In the genomic region with DNA sequence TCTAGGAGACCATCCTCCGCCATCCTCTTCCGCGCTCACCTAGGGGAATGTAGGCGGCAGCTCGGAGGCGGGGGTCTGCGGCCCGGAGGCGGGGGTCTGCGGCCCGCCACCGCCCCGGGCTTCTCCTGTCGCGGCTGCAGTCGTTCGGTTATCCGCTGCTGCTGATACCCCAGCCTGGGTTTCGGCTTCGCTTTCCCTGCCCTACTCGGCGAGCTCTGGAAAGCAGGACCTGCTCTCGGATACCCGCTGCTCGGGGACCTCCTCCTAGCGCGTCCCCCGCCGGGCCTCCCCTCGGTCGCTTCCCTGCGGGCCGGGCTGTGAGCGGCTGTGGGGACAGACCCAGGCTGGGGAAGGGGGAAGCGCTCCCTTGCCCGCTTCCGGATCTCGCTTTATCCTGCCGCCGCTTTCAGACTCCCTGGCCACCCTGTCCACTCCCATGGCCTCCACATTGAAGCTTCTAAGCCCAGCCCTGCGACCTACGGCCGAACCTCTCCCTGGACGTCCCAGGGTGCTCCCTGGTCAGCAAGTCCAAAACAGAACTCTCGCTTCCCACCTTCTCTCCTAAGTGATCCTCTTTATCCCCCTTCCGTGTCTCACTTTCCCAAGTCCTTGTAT, we compare ENCODE assay signal across 8 cellular contexts. TPM values are rescaled to one million over a fixed set of nuclear protein-coding genes. Genes with fewer than 3 reads are reported as not detected.
DNase-seq lines count a peak whose midpoint lies in the region; ATAC-seq and TF ChIP-seq lines count a peak whose summit lies in the region.

No MANE protein-coding gene starts in this region.

- H3K9ac ChIP-seq in HUES64 (ENCODE audit: low read depth, low read length): peak overlapping the region; percentile 71

- H3K4me3 ChIP-seq in HUES64 (ENCODE audit: low read length) (peak overlapping the region; percentile 91), adrenal gland (peak overlapping the region in 3 of 4 donors; percentile 51 to 94 (median 91))

- H3K9me3 ChIP-seq in HUES64 (ENCODE audit: insufficient read depth, low read depth, low read length) (no peaks in the 10 kb centered on the region), adrenal gland (replicated peaks in 1 of 3) (no peaks in the 10 kb centered on the region)

- DNase-seq in AG08396 (ENCODE audit: low spot score) (peak; percentile 12), adrenal gland (peak; percentile 22 to 53 (median 35)), iPS-NIHi7 (ENCODE audit: extremely low spot score) (peak; percentile 36), AML-193 (lab: John Stamatoyannopoulos, UW) (no peak)
- DNase-seq in stimulated activated CD4-positive, alpha-beta T cell treated with anti-CD3 and anti-CD28 coated beads, Interleukin-4, amount 100 ng/mL, for 24 hours: peak; percentile 7

- H3K27ac ChIP-seq in HUES64 (ENCODE audit: low read depth, low read length) (no peak overlapping the region; the same call in 1 of the 2 replicates), adrenal gland (peak overlapping the region in 3 of 5 donors; percentile 50 to 53 (median 52))

- H3K36me3 ChIP-seq in HUES64 (ENCODE audit: insufficient read depth, low read length) (peaks cover 9% of the 10 kb centered on the region; the same call in 1 of the 2 replicates), adrenal gland (replicated peaks in 1 of 2) (no peaks in the 10 kb centered on the region)

- TF ChIP-seq POLR2A in adrenal gland (IDR thresholded peaks at IDR 0.05): no peak

- under 1% methylated on average over 45 of the region's 46 CpGs for WGBS in HUES64
- WGBS in adrenal gland, 4 donors: 5 to 10% (median 7%) methylated on average over 16 to 46 of the region's 46 CpGs

- ATAC-seq in esophagus mucosa (no peak), GM19463 (IDR thresholded peaks at IDR 0.05; ENCODE audit: unreplicated experiment) (no peak)

- no peak for TF ChIP-seq CTCF in adrenal gland (IDR thresholded peaks at IDR 0.05)

- peaks cover 10% of the 10 kb centered on the region for H3K4me1 ChIP-seq in HUES64 (ENCODE audit: insufficient read depth, low read length)
- H3K4me1 ChIP-seq in adrenal gland (replicated peaks in 1 of 2): peaks cover 0 to 16% of the 10 kb centered on the region in 2 donors

- H3K27me3 ChIP-seq in HUES64 (ENCODE audit: insufficient read depth, low read length) (no peaks in the 10 kb centered on the region), adrenal gland (no peaks in the 10 kb centered on the region)

- intact Hi-C loops in adrenal gland (cut with DNase I): no loop called here

RNA-seq across cellular contexts. Expression of gene FKBP1B, which starts 0.6 kb away (rescaled TPM):
- 44.8 TPM for polyA plus RNA-seq in HUES64 (2013, experiment 1 of 2)
- 51.1 TPM for polyA plus RNA-seq in HUES64 (2013, experiment 2 of 2)
- total RNA-seq in adrenal gland: 10 to 100 TPM in 1 of 8 donors, 1 to 10 TPM in 7; 3.7 to 11.0 (median 5.6) TPM
- polyA plus RNA-seq in adrenal gland: 1 to 10 TPM; 4.4 to 8.1 (median 7.0) TPM
- 6.2 TPM for total RNA-seq in esophagus mucosa

RNA-seq across cellular contexts. Expression of gene WDCP, which starts 3.0 kb away (rescaled TPM):
- 17.7 TPM for polyA plus RNA-seq in HUES64 (2013, experiment 1 of 2)
- polyA plus RNA-seq in HUES64 (2013, experiment 2 of 2): 17.6 TPM
- 10 to 100 TPM in 4 of 8 donors, 1 to 10 TPM in 4; 4.1 to 17.3 (median 11.0) TPM for total RNA-seq in adrenal gland
- polyA plus RNA-seq in adrenal gland: 10 to 100 TPM in 1 of 3 donors, 1 to 10 TPM in 2; 1.9 to 13.0 (median 2.0) TPM
- total RNA-seq in esophagus mucosa: 3.3 TPM

RNA-seq across cellular contexts. Expression of gene SF3B6, which starts 26.0 kb away (rescaled TPM):
- 129 TPM for polyA plus RNA-seq in HUES64 (2013, experiment 1 of 2)
- polyA plus RNA-seq in HUES64 (2013, experiment 2 of 2): 153 TPM
- total RNA-seq in adrenal gland: 100 to 1,000 TPM in 2 of 8 donors, 10 to 100 TPM in 6; 61.2 to 164 (median 80.6) TPM
- polyA plus RNA-seq in adrenal gland: 100 to 1,000 TPM in 1 of 3 donors, 10 to 100 TPM in 2; 70.1 to 173 (median 75.8) TPM
- total RNA-seq in esophagus mucosa: 85.7 TPM

RNA-seq across cellular contexts. Expression of gene TP53I3, which starts 34.5 kb away (rescaled TPM):
- polyA plus RNA-seq in HUES64 (2013, experiment 1 of 2): 39.8 TPM
- 33.8 TPM for polyA plus RNA-seq in HUES64 (2013, experiment 2 of 2)
- total RNA-seq in adrenal gland (10 to 100 TPM; 18.4 to 29.9 (median 24.0) TPM), esophagus mucosa (102 TPM)
- polyA plus RNA-seq in adrenal gland: 10 to 100 TPM; 18.8 to 50.0 (median 48.4) TPM

RNA-seq across cellular contexts. Expression of gene MFSD2B, which starts 40.3 kb away (rescaled TPM):
- polyA plus RNA-seq in HUES64 (2013, experiment 1 of 2): 0.45 TPM
- 0.32 TPM for polyA plus RNA-seq in HUES64 (2013, experiment 2 of 2)
- total RNA-seq in adrenal gland (under 1 TPM in 2 of 8 donors, not detected in 6; 0.30 to 0.61 TPM), esophagus mucosa (not detected)
- under 1 TPM in 2 of 3 donors, not detected in 1; 0.03 to 0.16 TPM for polyA plus RNA-seq in adrenal gland

Comparison
In these comparisons a context has a peak if more than half of its experiments do, and no peak if none do; other contexts are left out.
1. DNase-seq: peak in AG08396 (single experiment), adrenal gland (7 of 7), iPS-NIHi7 (single experiment) and stimulated activated CD4-positive, alpha-beta T cell treated with anti-CD3 and anti-CD28 coated beads, Interleukin-4, amount 100 ng/mL, for 24 hours (single experiment); none in AML-193 (0 of 2).